10 cellular contexts compared by ENCODE assay signal in the genomic region with DNA sequence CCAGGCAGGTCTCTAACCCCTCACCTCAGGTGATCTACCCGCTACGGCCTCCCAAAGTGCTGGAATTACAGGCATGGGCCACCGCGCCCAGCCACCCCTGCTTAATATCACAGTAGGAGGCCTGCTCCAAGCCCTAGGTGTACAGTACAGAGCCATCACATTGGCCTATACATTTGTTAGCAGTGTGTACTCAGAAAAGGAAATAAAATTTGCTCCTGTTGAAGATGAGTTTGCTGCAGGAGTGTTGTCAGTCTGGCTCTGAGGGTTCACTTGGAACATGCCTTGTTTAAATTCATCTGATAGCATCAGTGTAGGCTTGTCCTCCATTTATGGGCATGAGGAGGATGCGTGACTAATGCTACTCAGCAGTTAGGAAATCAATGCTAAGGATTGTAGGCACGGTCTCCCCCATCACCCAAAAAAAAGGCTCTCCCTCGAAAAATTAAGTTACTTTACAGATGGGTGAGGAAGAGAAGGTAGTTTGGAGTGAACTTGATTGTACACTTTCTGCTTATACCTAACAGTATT. TPM values are rescaled to one million over a fixed set of nuclear protein-coding genes. Genes with fewer than 3 reads are reported as not detected.
A peak's percentile ranks its signal among the peaks of the same experiment; 100 is the strongest.
DNase-seq lines count a peak whose midpoint lies in the region; ATAC-seq and TF ChIP-seq lines count a peak whose summit lies in the region.
"Had no signal": no experiment of that assay in that cellular context is flagged by ENCODE, and none has a peak within 500 bp of the region (broad histone marks: within the 10 kb centered on the region; RNA-seq: fewer than 3 reads in every experiment).

No MANE protein-coding gene starts in this region.

- H3K27me3 Mint-ChIP-seq in effector memory CD8-positive, alpha-beta T cell, result peaks cover 0 to under 1% of the 10 kb centered on the region in 2 donors

- no peak overlapping the region for H3K4me3 Mint-ChIP-seq in effector memory CD8-positive, alpha-beta T cell
- H3K4me3 Mint-ChIP-seq: activated naive CD8-positive, alpha-beta T cell treated with anti-CD3 and anti-CD28 coated beads, Interleukin-2, amount 10 ng/mL, durations not matched to agents 7 days and 5 days had no signal

- peak; percentile 35 for ATAC-seq in omental fat pad (ENCODE audit: low FRiP score)
- ATAC-seq in effector memory CD8-positive, alpha-beta T cell (replicated peaks), result no peak

- H3K4me3 ChIP-seq in NB4 (ENCODE audit: low read depth, low read length), result no peak overlapping the region

- no peak for TF ChIP-seq POLR2A in NB4 (IDR thresholded peaks at IDR 0.05; ENCODE audit: extremely low read depth, insufficient read length)

- H3K36me3 Mint-ChIP-seq in effector memory CD8-positive, alpha-beta T cell (ENCODE audit: insufficient read depth), result peaks cover 6% of the 10 kb centered on the region
- H3K36me3 Mint-ChIP-seq: activated naive CD8-positive, alpha-beta T cell treated with anti-CD3 and anti-CD28 coated beads, Interleukin-2, amount 10 ng/mL, durations not matched to agents 7 days and 5 days had no signal

- H3K27ac Mint-ChIP-seq in effector memory CD8-positive, alpha-beta T cell, result no peak overlapping the region
- H3K27ac Mint-ChIP-seq: activated naive CD8-positive, alpha-beta T cell treated with anti-CD3 and anti-CD28 coated beads, Interleukin-2, amount 10 ng/mL, durations not matched to agents 7 days and 5 days had no signal

- no peak for TF ChIP-seq CTCF in NB4 (IDR thresholded peaks at IDR 0.05; ENCODE audit: low read depth, low read length)
- no peak for TF ChIP-seq CTCF in omental fat pad (IDR thresholded peaks at IDR 0.05)

- no peaks in the 10 kb centered on the region for H3K9me3 Mint-ChIP-seq in effector memory CD8-positive, alpha-beta T cell
- H3K9me3 Mint-ChIP-seq: activated naive CD8-positive, alpha-beta T cell treated with anti-CD3 and anti-CD28 coated beads, Interleukin-2, amount 10 ng/mL, durations not matched to agents 7 days and 5 days had no signal

- peaks cover 4% of the 10 kb centered on the region in 2 donors for H3K4me1 Mint-ChIP-seq in effector memory CD8-positive, alpha-beta T cell (ENCODE audit: low read depth in 2 of 2)

- DNase-seq in Ammon's horn (ENCODE audit: low spot score), result peak; percentile 66
- DNase-seq in NB4 (ENCODE audit: low read depth), result peak; percentile 60
- peak; percentile 60 for DNase-seq in dedifferentiated amniotic fluid mesenchymal stem cell (ENCODE audit: extremely low spot score)
- DNase-seq in omental fat pad (ENCODE audit: low spot score), result no peak
- DNase-seq in effector memory CD8-positive, alpha-beta T cell, result no peak
- no peak for DNase-seq in OCI-M2 (lab: John Stamatoyannopoulos, UW; ENCODE audit: unreplicated experiment)
- no peak for DNase-seq in GF-D8 (lab: John Stamatoyannopoulos, UW)
- no peak for DNase-seq in T-helper 9 cell
- DNase-seq: activated CD4-positive, CD25-positive, alpha-beta regulatory T cell treated with anti-CD3 and anti-CD28 coated beads, Interleukin-2, amount 50 U/mL, for 72 hours; activated naive CD8-positive, alpha-beta T cell treated with anti-CD3 and anti-CD28 coated beads, Interleukin-2, amount 10 ng/mL, durations not matched to agents 7 days and 5 days had no signal

RNA-seq across cellular contexts. Expression of a gene that starts 4.6 kb away (rescaled TPM):
- 10 to 100 TPM; 18.7 to 60.7 (median 30.5) TPM for total RNA-seq in omental fat pad
- total RNA-seq: activated naive CD8-positive, alpha-beta T cell treated with anti-CD3 and anti-CD28 coated beads, Interleukin-2, amount 10 ng/mL, durations not matched to agents 7 days and 5 days had no signal

Comparison
In these comparisons a context has a peak if more than half of its experiments do, and no peak if none do; other contexts are left out.
1. DNase-seq: peak in Ammon's horn (single experiment), NB4 (single experiment) and dedifferentiated amniotic fluid mesenchymal stem cell (single experiment); none in omental fat pad (single experiment), effector memory CD8-positive, alpha-beta T cell (0 of 3), OCI-M2 (single experiment), GF-D8 (single experiment) and T-helper 9 cell (single experiment).